Comparison of ENCODE assay signal across 20 cellular contexts in the genomic region with DNA sequence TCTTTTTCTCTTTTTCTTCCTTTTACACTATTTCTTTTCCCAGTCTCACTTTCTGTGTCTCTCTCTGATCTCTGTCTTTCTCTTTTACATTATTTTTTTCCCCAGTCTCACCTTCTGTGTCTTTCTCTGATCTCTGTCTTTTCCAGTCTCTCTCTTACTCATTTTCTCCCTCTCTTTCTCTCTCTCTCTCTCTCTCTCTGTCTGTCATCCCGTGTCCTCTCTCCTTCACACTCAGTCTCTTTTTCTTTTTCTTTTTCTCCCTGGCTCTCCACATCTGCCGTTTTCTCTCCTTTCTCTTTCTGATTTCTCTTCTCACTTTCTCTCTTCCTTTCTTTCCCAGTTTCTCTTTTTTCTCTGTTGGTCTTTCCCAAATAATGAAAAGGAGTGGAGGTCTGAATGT. TPM values are rescaled to one million over a fixed set of nuclear protein-coding genes. Genes with fewer than 3 reads are reported as not detected.
DNase-seq lines count a peak whose midpoint lies in the region; ATAC-seq and TF ChIP-seq lines count a peak whose summit lies in the region.
"Had no signal": no experiment of that assay in that cellular context is flagged by ENCODE, and none has a peak within 500 bp of the region (broad histone marks: within the 10 kb centered on the region; RNA-seq: fewer than 3 reads in every experiment).

No MANE protein-coding gene starts in this region.

- no peak for DNase-seq in activated naive CD4-positive, alpha-beta T cell treated with anti-CD3 and anti-CD28 coated beads, Interleukin-2, amount 50 U/mL, for 16 hours
- no peak for DNase-seq in activated naive CD8-positive, alpha-beta T cell treated with anti-CD3 and anti-CD28 coated beads, Interleukin-2, amount 50 U/mL, for 24 hours
- no peak for DNase-seq in osteocyte (ENCODE audit: extremely low spot score, unreplicated experiment)
- DNase-seq in RKO (ENCODE audit: low spot score), result no peak
- no peak for DNase-seq in glomerular visceral epithelial cell (ENCODE audit: extremely low spot score)
- DNase-seq: activated CD4-positive, CD25-positive, alpha-beta regulatory T cell; amygdala; central memory CD4-positive, alpha-beta T cell; effector memory CD8-positive, alpha-beta T cell; KG1; NCI-H1048; NCI-H2081 treated with DMSO at 0.1 percent for 48 hours; NCI-H510A; OCI-M1; SIG-M5; stimulated activated CD4-positive, alpha-beta T cell treated with anti-CD3 and anti-CD28 coated beads, Interleukin-2, amount 100 ng/mL, for 48 hours had no signal

- peaks cover 37% of the 10 kb centered on the region for H3K4me1 Mint-ChIP-seq in activated naive CD4-positive, alpha-beta T cell treated with anti-CD3 and anti-CD28 coated beads, Interleukin-2, amount 50 U/mL, for 24 hours
- peaks cover 34% of the 10 kb centered on the region for H3K4me1 Mint-ChIP-seq in activated naive CD8-positive, alpha-beta T cell treated with anti-CD3 and anti-CD28 coated beads, Interleukin-2, amount 50 U/mL, for 24 hours
- H3K4me1 Mint-ChIP-seq in osteocyte (ENCODE audit: unreplicated experiment), result peaks cover 1% of the 10 kb centered on the region

- peak overlapping the region; percentile 54 for H3K4me2 ChIP-seq in Loucy (ENCODE audit: low read depth, low read length, poor library complexity, severe bottlenecking)

- no peak for TF ChIP-seq CTCF in Loucy (conservative IDR thresholded peaks at IDR 0.05; ENCODE audit: low read length)
- TF ChIP-seq CTCF in osteocyte (IDR thresholded peaks at IDR 0.05), result no peak

- ATAC-seq in activated naive CD8-positive, alpha-beta T cell treated with anti-CD3 and anti-CD28 coated beads, Interleukin-2, amount 50 U/mL, for 24 hours, result no peak
- ATAC-seq in GM19324 (IDR thresholded peaks at IDR 0.05; ENCODE audit: low FRiP score, unreplicated experiment), result no peak
- ATAC-seq: effector memory CD8-positive, alpha-beta T cell had no signal

- no peak overlapping the region for H3K4me3 ChIP-seq in Loucy (ENCODE audit: low read length, poor library complexity, severe bottlenecking)
- H3K4me3 ChIP-seq: thoracic aorta had no signal

- no peaks in the 10 kb centered on the region for H3F3A ChIP-seq in Loucy (ENCODE audit: low read depth)

- H3K9ac ChIP-seq in Loucy (ENCODE audit: low read depth, low read length, poor library complexity, severe bottlenecking), result no peak overlapping the region

- H4K20me1 ChIP-seq in Loucy (ENCODE audit: insufficient read depth, low read length, poor library complexity, severe bottlenecking), result no peaks in the 10 kb centered on the region

- H3K27me3 ChIP-seq in Loucy (ENCODE audit: insufficient read depth, low read length, poor library complexity, severe bottlenecking), result no peaks in the 10 kb centered on the region

- no peaks in the 10 kb centered on the region for H3K36me3 ChIP-seq in Loucy (ENCODE audit: insufficient read depth, low read length)
- H3K36me3 ChIP-seq: thoracic aorta had no signal

- H3K27me3 Mint-ChIP-seq in activated naive CD4-positive, alpha-beta T cell treated with anti-CD3 and anti-CD28 coated beads, Interleukin-2, amount 50 U/mL, for 24 hours, result no peaks in the 10 kb centered on the region
- H3K27me3 Mint-ChIP-seq in activated naive CD8-positive, alpha-beta T cell treated with anti-CD3 and anti-CD28 coated beads, Interleukin-2, amount 50 U/mL, for 24 hours, result no peaks in the 10 kb centered on the region
- no peaks in the 10 kb centered on the region for H3K27me3 Mint-ChIP-seq in osteocyte (ENCODE audit: unreplicated experiment)
- H3K27me3 Mint-ChIP-seq: effector memory CD8-positive, alpha-beta T cell had no signal

- H3K9me2 ChIP-seq in Loucy (replicated peaks; ENCODE audit: low read depth, low read length), result no peaks in the 10 kb centered on the region

- no peaks in the 10 kb centered on the region for H3K9me3 Mint-ChIP-seq in activated naive CD4-positive, alpha-beta T cell treated with anti-CD3 and anti-CD28 coated beads, Interleukin-2, amount 50 U/mL, for 24 hours
- no peaks in the 10 kb centered on the region for H3K9me3 Mint-ChIP-seq in activated naive CD8-positive, alpha-beta T cell treated with anti-CD3 and anti-CD28 coated beads, Interleukin-2, amount 50 U/mL, for 24 hours
- no peaks in the 10 kb centered on the region for H3K9me3 Mint-ChIP-seq in osteocyte (ENCODE audit: unreplicated experiment)
- H3K9me3 Mint-ChIP-seq: effector memory CD8-positive, alpha-beta T cell had no signal

- peak overlapping the region; percentile 94 for H3K27ac Mint-ChIP-seq in activated naive CD4-positive, alpha-beta T cell treated with anti-CD3 and anti-CD28 coated beads, Interleukin-2, amount 50 U/mL, for 24 hours
- H3K27ac Mint-ChIP-seq in activated naive CD8-positive, alpha-beta T cell treated with anti-CD3 and anti-CD28 coated beads, Interleukin-2, amount 50 U/mL, for 24 hours, result peak overlapping the region; percentile 44
- peak overlapping the region; percentile 3 for H3K27ac Mint-ChIP-seq in osteocyte (ENCODE audit: unreplicated experiment)

- no peaks in the 10 kb centered on the region for H3K36me3 Mint-ChIP-seq in activated naive CD4-positive, alpha-beta T cell treated with anti-CD3 and anti-CD28 coated beads, Interleukin-2, amount 50 U/mL, for 24 hours
- H3K36me3 Mint-ChIP-seq in activated naive CD8-positive, alpha-beta T cell treated with anti-CD3 and anti-CD28 coated beads, Interleukin-2, amount 50 U/mL, for 24 hours (ENCODE audit: low read depth), result peaks cover 5% of the 10 kb centered on the region
- no peaks in the 10 kb centered on the region for H3K36me3 Mint-ChIP-seq in osteocyte (ENCODE audit: unreplicated experiment)

- H3K79me2 ChIP-seq in Loucy (ENCODE audit: insufficient read depth, low read length), result no peaks in the 10 kb centered on the region

- peak overlapping the region; percentile 20 for H3K4me3 Mint-ChIP-seq in activated naive CD4-positive, alpha-beta T cell treated with anti-CD3 and anti-CD28 coated beads, Interleukin-2, amount 50 U/mL, for 24 hours
- H3K4me3 Mint-ChIP-seq in activated naive CD8-positive, alpha-beta T cell treated with anti-CD3 and anti-CD28 coated beads, Interleukin-2, amount 50 U/mL, for 24 hours, result peak overlapping the region; percentile 1
- no peak overlapping the region for H3K4me3 Mint-ChIP-seq in osteocyte (ENCODE audit: unreplicated experiment)
- H3K4me3 Mint-ChIP-seq: effector memory CD8-positive, alpha-beta T cell had no signal

- no peaks in the 10 kb centered on the region for H3K9me3 ChIP-seq in Loucy (ENCODE audit: insufficient read depth, low read depth, low read length)
- H3K9me3 ChIP-seq: thoracic aorta had no signal

- H2AFZ ChIP-seq in Loucy (ENCODE audit: low read length), result no peak overlapping the region

- peaks cover 7% of the 10 kb centered on the region for H3K4me1 ChIP-seq in Loucy (ENCODE audit: insufficient read depth, low read length, poor library complexity, severe bottlenecking)

RNA-seq across cellular contexts. Expression of a gene that starts 22.3 kb away (rescaled TPM):
- 15.9 and 17.1 TPM in 2 replicates for total RNA-seq in osteocyte

RNA-seq across cellular contexts. Expression of a gene that starts 40.8 kb away (rescaled TPM):
- 0.31 and 0.35 TPM in 2 replicates for total RNA-seq in osteocyte

RNA-seq across cellular contexts. Expression of a gene that starts 57.5 kb away (rescaled TPM):
- total RNA-seq in osteocyte, result 19.1 and 19.6 TPM in 2 replicates

Comparison
In these comparisons a context has a peak if more than half of its experiments do, and no peak if none do; other contexts are left out.
1. H3K27ac Mint-ChIP-seq: peak in every context shown above with its lines; median percentile 94 in activated naive CD4-positive, alpha-beta T cell treated with anti-CD3 and anti-CD28 coated beads, Interleukin-2, amount 50 U/mL, for 24 hours; 44 in activated naive CD8-positive, alpha-beta T cell treated with anti-CD3 and anti-CD28 coated beads, Interleukin-2, amount 50 U/mL, for 24 hours; 3 in osteocyte.